8 cellular contexts compared by ENCODE assay signal in genomic region chr19:30224689-30225606, GRCh38.
A peak's percentile ranks its signal among the peaks of the same experiment; 100 is the strongest.
DNase-seq lines count a peak whose midpoint lies in the region; TF ChIP-seq lines count a peak whose summit lies in the region.

No MANE protein-coding gene starts in this region.

- H3K36me3 Mint-ChIP-seq in IgD-negative memory B cell = peaks cover 5% of the 10 kb centered on the region
- no peaks in the 10 kb centered on the region for H3K36me3 Mint-ChIP-seq in nephron (ENCODE audit: low read depth)

- no peak overlapping the region for H3K4me3 ChIP-seq in colonic mucosa

- no peaks in the 10 kb centered on the region for H3K9me3 ChIP-seq in colonic mucosa

- peak; percentile 60 for DNase-seq in AG20443 (ENCODE audit: low spot score)
- peak in 22 of 61 donors; percentile 16 to 63 (median 30) for DNase-seq in caudate nucleus (lab: John Stamatoyannopoulos, UW)
- DNase-seq in CD1c-positive myeloid dendritic cell (ENCODE audit: extremely low spot score) = no peak
- DNase-seq in colonic mucosa = no peak
- DNase-seq in stimulated activated naive CD4-positive, alpha-beta T cell treated with Interleukin-2 at 50 U/mL for 16 hours (lab: John Stamatoyannopoulos, UW) = no peak
- DNase-seq in NCI-H1092 treated with DMSO at 0.1 percent for 48 hours (lab: John Stamatoyannopoulos, UW) = no peak

- intact Hi-C loops in colonic mucosa (cut with DNase I) = no loop called here

- no peak overlapping the region for H3K9ac ChIP-seq in colonic mucosa (ENCODE audit: low read depth in 2 of 2, low read length in 2 of 2)

- H3K4me3 Mint-ChIP-seq in IgD-negative memory B cell = peak overlapping the region; percentile 4 to 84 (median 74)
- H3K4me3 Mint-ChIP-seq in nephron = peak overlapping the region; percentile 77 to 83 (median 83)

- H3K27ac ChIP-seq in caudate nucleus (ENCODE audit: low read depth, low read length) (peak overlapping the region; percentile 60), colonic mucosa (no peak overlapping the region)

- H3K4me1 ChIP-seq in colonic mucosa = peaks cover 6% of the 10 kb centered on the region

- H3K4me1 Mint-ChIP-seq in IgD-negative memory B cell (peaks cover 11 to 22% (median 18%) of the 10 kb centered on the region in 3 donors), nephron (peaks cover 23% of the 10 kb centered on the region)

- peaks cover 59% of the 10 kb centered on the region for H3K27me3 Mint-ChIP-seq in IgD-negative memory B cell
- H3K27me3 Mint-ChIP-seq in nephron (ENCODE audit: low read depth) = peaks cover 86% of the 10 kb centered on the region

- H3K9me3 Mint-ChIP-seq in IgD-negative memory B cell (peaks cover 0 to 8% (median 0%) of the 10 kb centered on the region in 3 donors), nephron (no peaks in the 10 kb centered on the region)

- H3K27me3 ChIP-seq in colonic mucosa = peaks cover 71% of the 10 kb centered on the region

- TF ChIP-seq CTCF in nephron (IDR thresholded peaks at IDR 0.05; ENCODE audit: unreplicated experiment in 3 of 3) (no peak), colonic mucosa (IDR thresholded peaks at IDR 0.05) (no peak)

- H3K27ac Mint-ChIP-seq in IgD-negative memory B cell (peak overlapping the region in 2 of 3 donors; percentile 42 to 83), nephron (peak overlapping the region in 1 of 3 experiments; percentile 54)

- H3K36me3 ChIP-seq in colonic mucosa = no peaks in the 10 kb centered on the region
